Comparison of ENCODE assay signal across 3 cellular contexts in the genomic region with DNA sequence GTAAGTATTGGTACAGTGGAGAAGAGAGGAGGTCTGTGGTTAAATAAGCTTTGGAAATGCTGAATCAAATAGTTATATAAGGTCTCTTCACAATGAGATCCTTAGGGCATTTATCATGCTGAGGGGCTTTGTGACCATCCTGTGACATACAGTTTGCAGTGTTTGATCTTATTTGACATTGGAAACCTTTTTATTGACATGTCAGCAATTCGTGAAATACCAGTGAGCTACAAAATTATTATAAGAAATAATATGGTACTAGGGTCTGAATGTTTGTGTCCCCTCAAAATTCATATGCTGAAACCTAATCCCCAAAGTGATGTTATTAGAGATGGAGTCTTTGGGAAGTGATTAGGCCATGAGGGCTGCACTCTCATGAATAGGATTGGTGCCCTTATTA.
TF ChIP-seq lines count a peak whose summit lies in the region.

No MANE protein-coding gene starts in this region.

TF ChIP-seq in HepG2, 621 proteins besides CTCF, POLR2A, EP300 and RAD21:
- TF ChIP-seq MAFK (conservative IDR thresholded peaks at IDR 0.05 in 1 of 2, IDR thresholded peaks at IDR 0.05 in 1 of 2; ENCODE audit: low read length in 2 of 2) (peak; percentile 44 to 74; a peak in 3 of 4 replicates), PAXIP1 (CRISPR knock-in tag; conservative IDR thresholded peaks at IDR 0.05) (no peak), MAFF (IDR thresholded peaks at IDR 0.05; ENCODE audit: low read depth, low read length) (peak; percentile 59)
- TF ChIP-seq, protein P1, sequence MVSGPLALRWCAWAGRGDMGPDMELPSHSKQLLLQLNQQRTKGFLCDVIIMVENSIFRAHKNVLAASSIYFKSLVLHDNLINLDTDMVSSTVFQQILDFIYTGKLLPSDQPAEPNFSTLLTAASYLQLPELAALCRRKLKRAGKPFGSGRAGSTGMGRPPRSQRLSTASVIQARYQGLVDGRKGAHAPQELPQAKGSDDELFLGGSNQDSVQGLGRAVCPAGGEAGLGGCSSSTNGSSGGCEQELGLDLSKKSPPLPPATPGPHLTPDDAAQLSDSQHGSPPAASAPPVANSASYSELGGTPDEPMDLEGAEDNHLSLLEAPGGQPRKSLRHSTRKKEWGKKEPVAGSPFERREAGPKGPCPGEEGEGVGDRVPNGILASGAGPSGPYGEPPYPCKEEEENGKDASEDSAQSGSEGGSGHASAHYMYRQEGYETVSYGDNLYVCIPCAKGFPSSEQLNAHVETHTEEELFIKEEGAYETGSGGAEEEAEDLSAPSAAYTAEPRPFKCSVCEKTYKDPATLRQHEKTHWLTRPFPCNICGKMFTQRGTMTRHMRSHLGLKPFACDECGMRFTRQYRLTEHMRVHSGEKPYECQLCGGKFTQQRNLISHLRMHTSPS (CRISPR knock-in tag; IDR thresholded peaks at IDR 0.05; ENCODE audit: low read depth): no peak

TF ChIP-seq in IMR-90, 13 proteins besides CTCF, POLR2A, EP300 and RAD21:
- TF ChIP-seq MAFK (IDR thresholded peaks at IDR 0.05; ENCODE audit: low read depth, low read length): peak; percentile 85
- TF ChIP-seq FOS (IDR thresholded peaks at IDR 0.05; ENCODE audit: low read depth, low read length): no peak

TF ChIP-seq in K562, 482 proteins besides CTCF, POLR2A, EP300 and RAD21:
- TF ChIP-seq C11orf30 (IDR thresholded peaks at IDR 0.05; ENCODE audit: low read depth): peak; percentile 13; the same call in 1 of the 2 replicates
- no peak for TF ChIP-seq FOSL1 (tag; conservative IDR thresholded peaks at IDR 0.05)
- peak; percentile 29 for TF ChIP-seq MAFG (tag; conservative IDR thresholded peaks at IDR 0.05)
- no peak for TF ChIP-seq ZNF766 (CRISPR knock-in tag; conservative IDR thresholded peaks at IDR 0.05)
- TF ChIP-seq ZNF184 (CRISPR knock-in tag; IDR thresholded peaks at IDR 0.05): no peak
- peak; percentile 11; the same call in 1 of the 2 replicates for TF ChIP-seq MAFK (IDR thresholded peaks at IDR 0.05; ENCODE audit: low read length)
- no peak for TF ChIP-seq NFE2 (IDR thresholded peaks at IDR 0.05; ENCODE audit: low read depth)
- TF ChIP-seq BCOR (IDR thresholded peaks at IDR 0.05): no peak
- peak; percentile 59; the same call in 1 of the 2 replicates for TF ChIP-seq ZNF316 (IDR thresholded peaks at IDR 0.05)
- 0 out of 2 replicates have a peak, but pooled peaks have one; percentile 35 for TF ChIP-seq MAFF (IDR thresholded peaks at IDR 0.05; ENCODE audit: low read length)
